ENCODE assay signal across 1 cellular context in the genomic region with DNA sequence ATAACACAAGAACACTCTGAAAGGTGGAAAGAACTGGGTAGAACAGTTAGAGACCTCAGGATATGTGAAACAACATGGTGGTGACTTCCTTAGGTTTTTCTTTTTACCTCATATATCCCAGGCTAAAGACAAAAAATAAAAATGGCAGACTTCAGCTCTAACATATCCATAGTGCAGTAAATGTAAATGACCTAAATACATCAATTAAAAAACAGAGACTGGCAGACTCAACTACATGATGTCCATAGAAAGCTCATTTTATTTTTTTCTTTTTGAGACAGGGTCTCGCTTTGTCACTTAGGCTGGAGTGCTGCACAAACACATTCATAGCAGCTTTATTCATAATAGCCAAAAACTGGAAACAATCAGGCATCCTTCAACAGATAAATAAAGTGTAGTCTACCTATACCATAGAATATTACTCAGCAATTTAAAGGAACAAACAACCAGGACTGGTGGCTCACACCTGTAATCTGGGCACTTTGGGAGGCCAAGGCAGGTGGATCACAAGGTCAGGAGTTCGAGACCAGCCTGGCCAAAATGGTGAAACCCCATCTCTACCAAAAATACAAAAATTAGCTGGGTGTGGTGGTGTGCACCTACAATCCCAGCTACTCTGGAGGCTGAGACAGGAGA.
TF ChIP-seq lines count a peak whose summit lies in the region.

No MANE protein-coding gene starts in this region.

TF ChIP-seq in IMR-90, 13 proteins besides CTCF, POLR2A, EP300 and RAD21:
- TF ChIP-seq RFX5 (IDR thresholded peaks at IDR 0.05; ENCODE audit: low read depth, low read length) (no peak), SMC3 (IDR thresholded peaks at IDR 0.05; ENCODE audit: low read depth, low read length) (no peak), BHLHE40 (IDR thresholded peaks at IDR 0.05; ENCODE audit: low read depth, low read length) (no peak), CHD1 (IDR thresholded peaks at IDR 0.05; ENCODE audit: low read depth, low read length) (no peak), MXI1 (IDR thresholded peaks at IDR 0.05; ENCODE audit: borderline replicate concordance, low read depth, low read length) (no peak), FOS (IDR thresholded peaks at IDR 0.05; ENCODE audit: low read depth, low read length) (no peak), ELK1 (IDR thresholded peaks at IDR 0.05; ENCODE audit: borderline replicate concordance, low read depth, low read length) (no peak), CEBPB (IDR thresholded peaks at IDR 0.05; ENCODE audit: low read depth, low read length) (no peak), MAFK (IDR thresholded peaks at IDR 0.05; ENCODE audit: low read depth, low read length) (no peak), NFE2L2 (IDR thresholded peaks at IDR 0.05; ENCODE audit: low read depth, low read length) (no peak), MAZ (IDR thresholded peaks at IDR 0.05; ENCODE audit: borderline replicate concordance, low read depth, low read length) (no peak), RCOR1 (IDR thresholded peaks at IDR 0.05; ENCODE audit: insufficient replicate concordance, low read length) (no peak)
- TF ChIP-seq, protein P1, sequence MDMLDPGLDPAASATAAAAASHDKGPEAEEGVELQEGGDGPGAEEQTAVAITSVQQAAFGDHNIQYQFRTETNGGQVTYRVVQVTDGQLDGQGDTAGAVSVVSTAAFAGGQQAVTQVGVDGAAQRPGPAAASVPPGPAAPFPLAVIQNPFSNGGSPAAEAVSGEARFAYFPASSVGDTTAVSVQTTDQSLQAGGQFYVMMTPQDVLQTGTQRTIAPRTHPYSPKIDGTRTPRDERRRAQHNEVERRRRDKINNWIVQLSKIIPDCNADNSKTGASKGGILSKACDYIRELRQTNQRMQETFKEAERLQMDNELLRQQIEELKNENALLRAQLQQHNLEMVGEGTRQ (IDR thresholded peaks at IDR 0.05; ENCODE audit: low read depth, low read length), result no peak
